8 cellular contexts compared by ENCODE assay signal in genomic region chr13:51502206-51502651, GRCh38. TPM values are rescaled to one million over a fixed set of nuclear protein-coding genes. Genes with fewer than 3 reads are reported as not detected.
DNase-seq lines count a peak whose midpoint lies in the region; ATAC-seq and TF ChIP-seq lines count a peak whose summit lies in the region.

No MANE protein-coding gene starts in this region.

- DNase-seq in fibroblast of mammary gland (ENCODE audit: low read depth) (peak; percentile 74), suprapubic skin (ENCODE audit: low spot score in 2 of 2) (no peak), germinal center (ENCODE audit: low spot score) (no peak), WERI-Rb-1 (no peak), mucosa of gallbladder (ENCODE audit: low spot score) (no peak)

- H3K36me3 ChIP-seq in suprapubic skin (no peaks in the 10 kb centered on the region), WERI-Rb-1 (no peaks in the 10 kb centered on the region)

- peaks cover 8% of the 10 kb centered on the region for H3K4me1 ChIP-seq in suprapubic skin

- TF ChIP-seq CTCF in fibroblast of mammary gland (conservative IDR thresholded peaks at IDR 0.05; ENCODE audit: control insufficient read depth, insufficient read depth, low read depth, low read length) = no peak
- no peak for TF ChIP-seq CTCF in suprapubic skin (IDR thresholded peaks at IDR 0.05)
- TF ChIP-seq CTCF in WERI-Rb-1 (IDR thresholded peaks at IDR 0.05; ENCODE audit: low read depth, low read length) = no peak

- no peaks in the 10 kb centered on the region for H3K27me3 ChIP-seq in suprapubic skin
- H3K27me3 ChIP-seq in WERI-Rb-1 (ENCODE audit: insufficient read depth, low read depth, severe bottlenecking) = no peaks in the 10 kb centered on the region

- TF ChIP-seq EP300 in suprapubic skin (IDR thresholded peaks at IDR 0.05) = no peak

- H3K4me3 ChIP-seq in fibroblast of mammary gland (ENCODE audit: control insufficient read depth, low read depth, low read length) (no peak overlapping the region), suprapubic skin (no peak overlapping the region), WERI-Rb-1 (ENCODE audit: low read depth, low read length) (no peak overlapping the region)

- H3K9me3 ChIP-seq in suprapubic skin = no peaks in the 10 kb centered on the region
- H3K9me3 ChIP-seq in WERI-Rb-1 (ENCODE audit: severe bottlenecking) = no peaks in the 10 kb centered on the region

- TF ChIP-seq POLR2A in GM18505 (IDR thresholded peaks at IDR 0.05; ENCODE audit: borderline replicate concordance, extremely low read depth, insufficient read depth, insufficient read length) (no peak), suprapubic skin (IDR thresholded peaks at IDR 0.05) (no peak)

- peak; percentile 98 for ATAC-seq in GM18505 (IDR thresholded peaks at IDR 0.05; ENCODE audit: unreplicated experiment)
- peak; percentile 97 for ATAC-seq in GM21423 (IDR thresholded peaks at IDR 0.05; ENCODE audit: unreplicated experiment)
- peak; percentile 98 for ATAC-seq in HG03432 (IDR thresholded peaks at IDR 0.05; ENCODE audit: unreplicated experiment)

- no peak overlapping the region for H3K27ac ChIP-seq in suprapubic skin
- H3K27ac ChIP-seq in WERI-Rb-1 = no peak overlapping the region

RNA-seq across cellular contexts. Expression of gene INTS6, which starts 49.4 kb away (rescaled TPM):
- total RNA-seq in suprapubic skin = 10 to 100 TPM; 30.7 to 48.5 (median 41.5) TPM
- 28.3 TPM for total RNA-seq in mucosa of gallbladder
